7 cellular contexts compared by ENCODE assay signal in the genomic region with DNA sequence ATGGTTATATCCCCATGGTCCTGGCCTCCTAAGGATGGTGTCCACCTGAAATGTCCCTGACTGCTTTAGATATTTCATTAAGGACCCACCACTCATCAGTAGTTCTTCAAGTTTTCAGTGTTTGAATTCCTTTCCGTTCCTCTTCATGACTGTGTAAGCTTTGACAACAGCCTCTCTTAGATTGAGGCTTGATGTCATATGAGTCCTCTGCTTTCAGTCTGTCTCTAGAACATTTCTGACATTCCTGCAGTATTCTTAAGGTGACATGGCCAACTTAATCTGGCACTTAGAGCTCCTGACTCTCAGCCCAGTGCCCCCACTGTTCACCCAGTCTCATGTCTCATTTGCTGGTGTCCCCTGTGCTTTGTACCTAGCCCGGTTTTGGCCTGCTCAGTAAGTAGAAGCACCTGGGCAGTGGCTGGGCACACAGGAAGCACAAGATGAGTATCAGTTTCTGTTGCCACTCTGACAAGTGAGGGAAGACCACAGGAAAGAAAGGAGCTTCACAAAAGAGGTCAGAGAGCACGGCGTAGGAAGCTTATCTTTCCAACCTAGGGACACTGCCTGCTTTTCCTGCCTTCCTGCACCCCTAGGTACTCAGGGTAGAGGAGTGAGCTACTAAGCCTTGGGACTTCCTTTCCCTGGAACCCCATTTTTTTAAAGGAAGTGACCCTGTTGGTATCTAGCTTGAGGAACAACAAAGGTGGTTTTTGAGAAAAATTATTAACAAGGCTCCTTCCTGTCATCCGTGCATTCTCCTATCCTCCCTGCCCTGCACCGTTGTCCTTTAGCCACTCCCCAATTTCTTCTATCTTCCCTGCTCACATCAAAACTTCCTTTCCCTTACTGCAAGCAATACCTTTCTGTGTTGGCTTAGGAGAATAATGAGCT.
DNase-seq lines count a peak whose midpoint lies in the region; ATAC-seq, FAIRE-seq and TF ChIP-seq lines count a peak whose summit lies in the region.

No MANE protein-coding gene starts in this region.

- in situ Hi-C loops in GM18951 (cut with MboI; ENCODE audit: low sequenced_read_pairs, unreplicated experiment) (no loop called here), HAP-1 (cut with MboI; ENCODE audit: low sequenced_read_pairs) (no loop called here)

- no peak overlapping the region for H3K4me3 ChIP-seq in HAP-1

- no peaks in the 10 kb centered on the region for H3K27me3 ChIP-seq in HAP-1 (ENCODE audit: low read depth)

- H3K36me3 Mint-ChIP-seq in activated CD4-positive, alpha-beta memory T cell treated with anti-CD3 and anti-CD28 coated beads, Interleukin-2, amount 10 ng/mL, durations not matched to agents 7 days and 5 days (ENCODE audit: low read depth) = peaks cover 63% of the 10 kb centered on the region
- H3K36me3 Mint-ChIP-seq in neural crest cell (ENCODE audit: low read depth) = peaks cover 4% of the 10 kb centered on the region

- H3K27ac Mint-ChIP-seq in activated CD4-positive, alpha-beta memory T cell treated with anti-CD3 and anti-CD28 coated beads, Interleukin-2, amount 10 ng/mL, durations not matched to agents 7 days and 5 days = peak overlapping the region; percentile 99
- H3K27ac Mint-ChIP-seq in neural crest cell (ENCODE audit: unreplicated experiment) = peak overlapping the region; percentile 61

- peaks cover 5% of the 10 kb centered on the region; the same call in 1 of the 2 replicates for H3K4me1 ChIP-seq in HAP-1

- no peak for TF ChIP-seq CTCF in neural crest cell (conservative IDR thresholded peaks at IDR 0.05)

- H3K36me3 ChIP-seq in HAP-1 (replicated peaks) = no peaks in the 10 kb centered on the region; the same call in 1 of the 2 replicates

- ATAC-seq in HG02759 (IDR thresholded peaks at IDR 0.05; ENCODE audit: unreplicated experiment) = peak; percentile 40

- peak; percentile 51 for TF ChIP-seq POLR2A in GM18951 (IDR thresholded peaks at IDR 0.05; ENCODE audit: extremely low read depth, insufficient read depth, insufficient read length)

- H3K9me3 ChIP-seq in HAP-1 = no peaks in the 10 kb centered on the region

- no peaks in the 10 kb centered on the region for H3K9me3 Mint-ChIP-seq in activated CD4-positive, alpha-beta memory T cell treated with anti-CD3 and anti-CD28 coated beads, Interleukin-2, amount 10 ng/mL, durations not matched to agents 7 days and 5 days
- no peaks in the 10 kb centered on the region for H3K9me3 Mint-ChIP-seq in neural crest cell

- peak; percentile 59 for DNase-seq in activated CD4-positive, alpha-beta memory T cell treated with anti-CD3 and anti-CD28 coated beads, Interleukin-2, amount 10 ng/mL, durations not matched to agents 7 days and 5 days
- no peak for DNase-seq in neural crest cell (ENCODE audit: low read depth, low spot score)
- DNase-seq in HAP-1 (ENCODE audit: low spot score in 2 of 2) = no peak
- no peak for DNase-seq in frontal cortex (ENCODE audit: low spot score in 2 of 2)
- no peak for DNase-seq in NCI-H226

- POLR2A ChIA-PET in activated CD4-positive, alpha-beta memory T cell treated with anti-CD3 and anti-CD28 coated beads, Interleukin-2, amount 10 ng/mL, durations not matched to agents 7 days and 5 days (lab: Charles Lee) = interaction anchor here (0.9 to 6.0 kb wide), 17 partner anchors 9 to 311 kb away, joined by 3 to 285 read pairs (median 7); a partner anchor contains a TSS

- no peaks in the 10 kb centered on the region for H3K27me3 Mint-ChIP-seq in activated CD4-positive, alpha-beta memory T cell treated with anti-CD3 and anti-CD28 coated beads, Interleukin-2, amount 10 ng/mL, durations not matched to agents 7 days and 5 days
- H3K27me3 Mint-ChIP-seq in neural crest cell (ENCODE audit: low read depth) = no peaks in the 10 kb centered on the region

- CTCF ChIA-PET in activated CD4-positive, alpha-beta memory T cell treated with anti-CD3 and anti-CD28 coated beads, Interleukin-2, amount 10 ng/mL, durations not matched to agents 7 days and 5 days (lab: Charles Lee) = interaction anchor here (0.9 to 6.0 kb wide), 5 partner anchors 12 to 395 kb away, joined by 3 to 46 read pairs (median 3); no protein-coding TSS in a partner anchor

- peak overlapping the region; percentile 96 for H3K4me3 Mint-ChIP-seq in activated CD4-positive, alpha-beta memory T cell treated with anti-CD3 and anti-CD28 coated beads, Interleukin-2, amount 10 ng/mL, durations not matched to agents 7 days and 5 days
- H3K4me3 Mint-ChIP-seq in neural crest cell = no peak overlapping the region

- no peak for FAIRE-seq in frontal cortex (lab: Jason Lieb, UNC)

- H3K4me1 Mint-ChIP-seq in activated CD4-positive, alpha-beta memory T cell treated with anti-CD3 and anti-CD28 coated beads, Interleukin-2, amount 10 ng/mL, durations not matched to agents 7 days and 5 days = peaks cover 72% of the 10 kb centered on the region
- peaks cover 26% of the 10 kb centered on the region for H3K4me1 Mint-ChIP-seq in neural crest cell
